ENCODE assay signal across 1 cellular context in genomic region chr10:112815238-112816032, GRCh38.
TF ChIP-seq lines count a peak whose summit lies in the region.

No MANE protein-coding gene starts in this region.

TF ChIP-seq in HepG2, 621 proteins besides CTCF, POLR2A, EP300 and RAD21 (continued from another document and continues in another):
- TF ChIP-seq PRDM10 (CRISPR knock-in tag; IDR thresholded peaks at IDR 0.05; ENCODE audit: low read depth) (no peak), MIER2 (CRISPR knock-in tag; IDR thresholded peaks at IDR 0.05) (no peak), MED1 (CRISPR knock-in tag; IDR thresholded peaks at IDR 0.05) (peak; percentile 55), ZNF143 (CRISPR knock-in tag; IDR thresholded peaks at IDR 0.05) (no peak), ZBTB2 (CRISPR knock-in tag; IDR thresholded peaks at IDR 0.05; ENCODE audit: low read depth) (no peak), TMF1 (CRISPR knock-in tag; IDR thresholded peaks at IDR 0.05; ENCODE audit: low read depth) (no peak), HDAC1 (CRISPR knock-in tag; IDR thresholded peaks at IDR 0.05) (no peak), ZNF737 (CRISPR knock-in tag; IDR thresholded peaks at IDR 0.05; ENCODE audit: borderline replicate concordance) (no peak), ZUFSP (CRISPR knock-in tag; IDR thresholded peaks at IDR 0.05; ENCODE audit: borderline replicate concordance) (no peak), ZFP91 (CRISPR knock-in tag; IDR thresholded peaks at IDR 0.05; ENCODE audit: borderline replicate concordance) (no peak), ZBTB40 (IDR thresholded peaks at IDR 0.05) (no peak), ZBTB40 (CRISPR knock-in tag; IDR thresholded peaks at IDR 0.05) (no peak), TGIF2 (CRISPR knock-in tag; IDR thresholded peaks at IDR 0.05) (no peak), ZNF883 (CRISPR knock-in tag; IDR thresholded peaks at IDR 0.05; ENCODE audit: not compliant biosample characterization) (no peak), ZNF850 (CRISPR knock-in tag; conservative IDR thresholded peaks at IDR 0.05) (no peak), PHF21A (CRISPR knock-in tag; IDR thresholded peaks at IDR 0.05) (0 out of 2 replicates have a peak, but pooled peaks have one; percentile 21), ATF2 (CRISPR knock-in tag; IDR thresholded peaks at IDR 0.05) (no peak)
- TF ChIP-seq, protein P1, sequence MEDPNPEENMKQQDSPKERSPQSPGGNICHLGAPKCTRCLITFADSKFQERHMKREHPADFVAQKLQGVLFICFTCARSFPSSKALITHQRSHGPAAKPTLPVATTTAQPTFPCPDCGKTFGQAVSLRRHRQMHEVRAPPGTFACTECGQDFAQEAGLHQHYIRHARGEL (CRISPR knock-in tag; IDR thresholded peaks at IDR 0.05), result no peak
- TF ChIP-seq, protein P2, sequence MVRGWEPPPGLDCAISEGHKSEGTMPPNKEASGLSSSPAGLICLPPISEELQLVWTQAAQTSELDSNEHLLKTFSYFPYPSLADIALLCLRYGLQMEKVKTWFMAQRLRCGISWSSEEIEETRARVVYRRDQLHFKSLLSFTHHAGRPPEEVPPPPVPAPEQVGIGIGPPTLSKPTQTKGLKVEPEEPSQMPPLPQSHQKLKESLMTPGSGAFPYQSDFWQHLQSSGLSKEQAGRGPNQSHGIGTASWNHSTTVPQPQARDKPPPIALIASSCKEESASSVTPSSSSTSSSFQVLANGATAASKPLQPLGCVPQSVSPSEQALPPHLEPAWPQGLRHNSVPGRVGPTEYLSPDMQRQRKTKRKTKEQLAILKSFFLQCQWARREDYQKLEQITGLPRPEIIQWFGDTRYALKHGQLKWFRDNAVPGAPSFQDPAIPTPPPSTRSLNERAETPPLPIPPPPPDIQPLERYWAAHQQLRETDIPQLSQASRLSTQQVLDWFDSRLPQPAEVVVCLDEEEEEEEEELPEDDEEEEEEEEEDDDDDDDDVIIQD (CRISPR knock-in tag; IDR thresholded peaks at IDR 0.05; ENCODE audit: low read depth), result peak; percentile 36; the same call in 1 of the 2 replicates
- TF ChIP-seq, protein P3, sequence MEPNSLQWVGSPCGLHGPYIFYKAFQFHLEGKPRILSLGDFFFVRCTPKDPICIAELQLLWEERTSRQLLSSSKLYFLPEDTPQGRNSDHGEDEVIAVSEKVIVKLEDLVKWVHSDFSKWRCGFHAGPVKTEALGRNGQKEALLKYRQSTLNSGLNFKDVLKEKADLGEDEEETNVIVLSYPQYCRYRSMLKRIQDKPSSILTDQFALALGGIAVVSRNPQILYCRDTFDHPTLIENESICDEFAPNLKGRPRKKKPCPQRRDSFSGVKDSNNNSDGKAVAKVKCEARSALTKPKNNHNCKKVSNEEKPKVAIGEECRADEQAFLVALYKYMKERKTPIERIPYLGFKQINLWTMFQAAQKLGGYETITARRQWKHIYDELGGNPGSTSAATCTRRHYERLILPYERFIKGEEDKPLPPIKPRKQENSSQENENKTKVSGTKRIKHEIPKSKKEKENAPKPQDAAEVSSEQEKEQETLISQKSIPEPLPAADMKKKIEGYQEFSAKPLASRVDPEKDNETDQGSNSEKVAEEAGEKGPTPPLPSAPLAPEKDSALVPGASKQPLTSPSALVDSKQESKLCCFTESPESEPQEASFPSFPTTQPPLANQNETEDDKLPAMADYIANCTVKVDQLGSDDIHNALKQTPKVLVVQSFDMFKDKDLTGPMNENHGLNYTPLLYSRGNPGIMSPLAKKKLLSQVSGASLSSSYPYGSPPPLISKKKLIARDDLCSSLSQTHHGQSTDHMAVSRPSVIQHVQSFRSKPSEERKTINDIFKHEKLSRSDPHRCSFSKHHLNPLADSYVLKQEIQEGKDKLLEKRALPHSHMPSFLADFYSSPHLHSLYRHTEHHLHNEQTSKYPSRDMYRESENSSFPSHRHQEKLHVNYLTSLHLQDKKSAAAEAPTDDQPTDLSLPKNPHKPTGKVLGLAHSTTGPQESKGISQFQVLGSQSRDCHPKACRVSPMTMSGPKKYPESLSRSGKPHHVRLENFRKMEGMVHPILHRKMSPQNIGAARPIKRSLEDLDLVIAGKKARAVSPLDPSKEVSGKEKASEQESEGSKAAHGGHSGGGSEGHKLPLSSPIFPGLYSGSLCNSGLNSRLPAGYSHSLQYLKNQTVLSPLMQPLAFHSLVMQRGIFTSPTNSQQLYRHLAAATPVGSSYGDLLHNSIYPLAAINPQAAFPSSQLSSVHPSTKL (CRISPR knock-in tag; IDR thresholded peaks at IDR 0.05), result peak; percentile 56; the same call in 1 of the 2 replicates
